ENCODE assay signal across 23 cellular contexts in genomic region chr5:96129276-96129675, GRCh38.
DNase-seq lines count a peak whose midpoint lies in the region; ATAC-seq and TF ChIP-seq lines count a peak whose summit lies in the region.
"Had no signal": no experiment of that assay in that cellular context is flagged by ENCODE, and none has a peak within 500 bp of the region (broad histone marks: within the 10 kb centered on the region; RNA-seq: fewer than 3 reads in every experiment).

No MANE protein-coding gene starts in this region.

- no peak overlapping the region for H3K27ac Mint-ChIP-seq in MCF 10A (ENCODE audit: low read depth, unreplicated experiment)
- H3K27ac Mint-ChIP-seq in WTC11: no peak overlapping the region
- H3K27ac Mint-ChIP-seq: B cell; CD8-positive, alpha-beta T cell; HFFc6 had no signal

- H2BK120ac ChIP-seq in mesendoderm (ENCODE audit: low read depth, low read length): no peak overlapping the region

- intact Hi-C loops in mammary epithelial cell (cut with micrococcal nuclease): no loop called here
- intact Hi-C loops in MCF 10A (cut with micrococcal nuclease): no loop called here
- intact Hi-C loops in dorsolateral prefrontal cortex (cut with DNase I): no loop called here

- no peak overlapping the region for H2BK5ac ChIP-seq in mesendoderm (ENCODE audit: low read length)

- no peaks in the 10 kb centered on the region for H3K36me3 Mint-ChIP-seq in MCF 10A (ENCODE audit: insufficient read depth, unreplicated experiment)
- no peaks in the 10 kb centered on the region for H3K36me3 Mint-ChIP-seq in WTC11
- H3K36me3 Mint-ChIP-seq: CD4-positive, CD25-positive, alpha-beta regulatory T cell; CD8-positive, alpha-beta T cell had no signal

- no peaks in the 10 kb centered on the region for H3K27me3 Mint-ChIP-seq in MCF 10A (ENCODE audit: insufficient read depth, unreplicated experiment)
- no peaks in the 10 kb centered on the region for H3K27me3 Mint-ChIP-seq in WTC11 (ENCODE audit: low read depth)

- peak overlapping the region; percentile 66 for H2AFZ ChIP-seq in mammary epithelial cell (ENCODE audit: low read depth, low read length)

- DNase-seq in mammary epithelial cell (no peak), MCF 10A (ENCODE audit: unreplicated experiment) (no peak), RWPE2 (ENCODE audit: low spot score) (no peak), epithelial cell of prostate (ENCODE audit: low read depth, low spot score) (no peak), mesendoderm (no peak), WTC11 (ENCODE audit: low spot score) (no peak), dorsolateral prefrontal cortex (no peak)
- DNase-seq: Caco-2; CD4-positive, CD25-positive, alpha-beta regulatory T cell; CD8-positive, alpha-beta T cell; DMS153; DMS79; EL; GDM1; GOT3; HFFc6 had no signal

- no peak overlapping the region for H3K4me3 ChIP-seq in mammary epithelial cell (replicated peaks in 1 of 3; ENCODE audit: insufficient read depth in 1 of 3, low read depth in 2 of 3, low read length in 3 of 3)
- H3K4me3 ChIP-seq in RWPE2 (ENCODE audit: severe bottlenecking): no peak overlapping the region
- H3K4me3 ChIP-seq in mesendoderm (ENCODE audit: low read length): no peak overlapping the region
- H3K4me3 ChIP-seq in dorsolateral prefrontal cortex: no peak overlapping the region
- H3K4me3 ChIP-seq: BLaER1, GM12878, HAP-1 had no signal

- no peaks in the 10 kb centered on the region for H3K36me3 ChIP-seq in mammary epithelial cell (ENCODE audit: insufficient read depth, low read length)
- no peaks in the 10 kb centered on the region for H3K36me3 ChIP-seq in RWPE2 (ENCODE audit: low read depth)
- no peaks in the 10 kb centered on the region for H3K36me3 ChIP-seq in mesendoderm (ENCODE audit: control insufficient read depth, insufficient read depth, low read length)
- H3K36me3 ChIP-seq: BLaER1, HAP-1 had no signal

- H3K4me1 ChIP-seq in mammary epithelial cell (ENCODE audit: insufficient read depth, low read length) (peaks cover 28% of the 10 kb centered on the region), RWPE2 (ENCODE audit: insufficient read depth, poor library complexity, severe bottlenecking) (peaks cover 50% of the 10 kb centered on the region), mesendoderm (ENCODE audit: control insufficient read depth, low read depth, low read length) (no peaks in the 10 kb centered on the region)
- H3K4me1 ChIP-seq: BLaER1, HAP-1 had no signal

- in situ Hi-C loops in mammary epithelial cell (cut with MboI; ENCODE audit: low sequenced_read_pairs in 2 of 2): no loop called here

- H3K79me1 ChIP-seq in mesendoderm (ENCODE audit: low read length): no peaks in the 10 kb centered on the region

- no peak overlapping the region for H3K4ac ChIP-seq in mesendoderm (ENCODE audit: low read depth, low read length)

- H3K4me2 ChIP-seq in mammary epithelial cell (ENCODE audit: insufficient read depth, low read depth, low read length) (no peak overlapping the region), mesendoderm (ENCODE audit: low read length) (no peak overlapping the region)
- H3K4me2 ChIP-seq: BLaER1 had no signal

- no peak overlapping the region for H3K18ac ChIP-seq in mesendoderm (ENCODE audit: low read length)

- H4K8ac ChIP-seq in mesendoderm (ENCODE audit: low read depth, low read length): no peak overlapping the region

- H3K27me3 ChIP-seq in mammary epithelial cell (ENCODE audit: insufficient read depth, low read length) (no peaks in the 10 kb centered on the region), RWPE2 (ENCODE audit: insufficient read depth, poor library complexity, severe bottlenecking) (no peaks in the 10 kb centered on the region), mesendoderm (ENCODE audit: insufficient read depth, low read length, poor library complexity) (no peaks in the 10 kb centered on the region), dorsolateral prefrontal cortex (no peaks in the 10 kb centered on the region)
- H3K27me3 ChIP-seq: BLaER1 had no signal

- WGBS in mammary epithelial cell (ENCODE audit: low coverage, missing lambda C conversion rate): 0% methylated on average over 1 of the region's 1 CpG
- WGBS in mesendoderm (ENCODE audit: extremely low coverage, insufficient coverage, low lambda C conversion rate): no CpG with 5 or more reads among the region's 1 CpG

- H3K27ac ChIP-seq in mammary epithelial cell (ENCODE audit: insufficient read depth, low read depth, low read length) (no peak overlapping the region), RWPE2 (ENCODE audit: poor library complexity, severe bottlenecking) (peak overlapping the region; percentile 85), epithelial cell of prostate (peak overlapping the region; percentile 40), mesendoderm (ENCODE audit: low read depth, low read length) (no peak overlapping the region), dorsolateral prefrontal cortex (no peak overlapping the region)
- H3K27ac ChIP-seq: 22Rv1, BLaER1, C4-2B had no signal

- H3K9me3 Mint-ChIP-seq in MCF 10A (ENCODE audit: unreplicated experiment) (no peaks in the 10 kb centered on the region), WTC11 (no peaks in the 10 kb centered on the region)
- H3K9me3 Mint-ChIP-seq: CD4-positive, CD25-positive, alpha-beta regulatory T cell; CD8-positive, alpha-beta T cell; HFFc6 had no signal

- H3K4me3 Mint-ChIP-seq in MCF 10A (ENCODE audit: unreplicated experiment) (no peak overlapping the region), WTC11 (no peak overlapping the region)
- H3K4me3 Mint-ChIP-seq: B cell; CD4-positive, CD25-positive, alpha-beta regulatory T cell; CD8-positive, alpha-beta T cell; HFFc6 had no signal

- no peak overlapping the region for H4K5ac ChIP-seq in mesendoderm (ENCODE audit: low read length)

- dilution Hi-C loops in mammary epithelial cell (cut with HindIII; ENCODE audit: low sequenced_read_pairs): loop anchor here (5.0 kb wide), 1 partner anchor 88 kb away; no protein-coding TSS in a partner anchor

- CTCF ChIA-PET in mammary epithelial cell (lab: Charles Lee; ENCODE audit: low non-redundant PET): no interaction called here
- CTCF ChIA-PET in MCF 10A (lab: Yijun Ruan, JAX): interaction anchor here (0.6 to 1.2 kb wide), 2 partner anchors 15 to 394 kb away, joined by 3 to 5 read pairs; no protein-coding TSS in a partner anchor
- CTCF ChIA-PET in WTC11 (lab: Charles Lee): no interaction called here

- H3K9me3 ChIP-seq in mammary epithelial cell (replicated peaks; ENCODE audit: insufficient read depth, low read length) (no peaks in the 10 kb centered on the region), RWPE2 (ENCODE audit: severe bottlenecking) (no peaks in the 10 kb centered on the region)
- H3K9me3 ChIP-seq: BLaER1, Caco-2, HAP-1 had no signal

- no TSS peak for BruUV-seq in mammary epithelial cell (replicated peaks; lab: Mats Ljungman, UMichigan)
- BruUV-seq in MCF 10A (replicated peaks; lab: Mats Ljungman, UMichigan): no TSS peak

- TF ChIP-seq CTCF in mammary epithelial cell (conservative IDR thresholded peaks at IDR 0.05 in 1 of 2, IDR thresholded peaks at IDR 0.05 in 1 of 2; ENCODE audit: extremely low read depth in 1 of 2, insufficient read depth in 1 of 2, low read depth in 1 of 2, low read length in 2 of 2) (no peak), MCF 10A (IDR thresholded peaks at IDR 0.05; ENCODE audit: unreplicated experiment) (no peak), RWPE2 (IDR thresholded peaks at IDR 0.05; ENCODE audit: poor library complexity, severe bottlenecking) (no peak), WTC11 (IDR thresholded peaks at IDR 0.05) (no peak), dorsolateral prefrontal cortex (IDR thresholded peaks at IDR 0.05 in 54 of 56, conservative IDR thresholded peaks at IDR 0.05 in 2 of 56; ENCODE audit: low read depth in 1 of 56, partially characterized antibody in 56 of 56) (no peak)

- peak; percentile 17; the same call in 1 of the 3 replicates for ATAC-seq in RWPE2 (ENCODE audit: low read depth)
- no peak for ATAC-seq in GM18870 (IDR thresholded peaks at IDR 0.05; ENCODE audit: unreplicated experiment)
- ATAC-seq in WTC11: no peak
- ATAC-seq: CD8-positive, alpha-beta T cell; GM12878 had no signal

- H3K4me1 Mint-ChIP-seq in MCF 10A (ENCODE audit: insufficient read depth, unreplicated experiment): no peaks in the 10 kb centered on the region
- H3K4me1 Mint-ChIP-seq in WTC11: peaks cover 19% of the 10 kb centered on the region
- H3K4me1 Mint-ChIP-seq: B cell; CD4-positive, CD25-positive, alpha-beta regulatory T cell had no signal

- H3K79me2 ChIP-seq in mammary epithelial cell (ENCODE audit: insufficient read depth, low read length): no peaks in the 10 kb centered on the region
- H3K79me2 ChIP-seq in mesendoderm (ENCODE audit: control insufficient read depth, insufficient read depth, low read length): no peaks in the 10 kb centered on the region

- no peak overlapping the region for H3K23ac ChIP-seq in mesendoderm (ENCODE audit: low read length)

- H2AK5ac ChIP-seq in mesendoderm (ENCODE audit: low read length): no peak overlapping the region

- H3K9ac ChIP-seq in mammary epithelial cell (ENCODE audit: insufficient read depth, low read length) (no peak overlapping the region), mesendoderm (ENCODE audit: low read length) (no peak overlapping the region)
- H3K9ac ChIP-seq: BLaER1 had no signal

- POLR2A ChIA-PET in MCF 10A (lab: Yijun Ruan, JAX) (interaction anchor here (0.6 to 6.2 kb wide), 3 partner anchors 13 to 126 kb away, joined by 3 to 41 read pairs (median 5); no protein-coding TSS in a partner anchor), WTC11 (lab: Charles Lee) (no interaction called here)

- H4K20me1 ChIP-seq in mammary epithelial cell (ENCODE audit: insufficient read depth, low read length): no peaks in the 10 kb centered on the region
- H4K20me1 ChIP-seq: BLaER1 had no signal

- H3K56ac ChIP-seq in mesendoderm (ENCODE audit: low read length): no peak overlapping the region

- H2BK15ac ChIP-seq in mesendoderm (replicated peaks; ENCODE audit: low read depth): peak overlapping the region; percentile 6

TF ChIP-seq in WTC11, 78 proteins besides CTCF, POLR2A, EP300 and RAD21 (continues in another document):
- TF ChIP-seq HMGA2 (CRISPR knock-in tag; IDR thresholded peaks at IDR 0.05): no peak
- no peak for TF ChIP-seq ZNF671 (CRISPR knock-in tag; IDR thresholded peaks at IDR 0.05)
- TF ChIP-seq, protein P1, sequence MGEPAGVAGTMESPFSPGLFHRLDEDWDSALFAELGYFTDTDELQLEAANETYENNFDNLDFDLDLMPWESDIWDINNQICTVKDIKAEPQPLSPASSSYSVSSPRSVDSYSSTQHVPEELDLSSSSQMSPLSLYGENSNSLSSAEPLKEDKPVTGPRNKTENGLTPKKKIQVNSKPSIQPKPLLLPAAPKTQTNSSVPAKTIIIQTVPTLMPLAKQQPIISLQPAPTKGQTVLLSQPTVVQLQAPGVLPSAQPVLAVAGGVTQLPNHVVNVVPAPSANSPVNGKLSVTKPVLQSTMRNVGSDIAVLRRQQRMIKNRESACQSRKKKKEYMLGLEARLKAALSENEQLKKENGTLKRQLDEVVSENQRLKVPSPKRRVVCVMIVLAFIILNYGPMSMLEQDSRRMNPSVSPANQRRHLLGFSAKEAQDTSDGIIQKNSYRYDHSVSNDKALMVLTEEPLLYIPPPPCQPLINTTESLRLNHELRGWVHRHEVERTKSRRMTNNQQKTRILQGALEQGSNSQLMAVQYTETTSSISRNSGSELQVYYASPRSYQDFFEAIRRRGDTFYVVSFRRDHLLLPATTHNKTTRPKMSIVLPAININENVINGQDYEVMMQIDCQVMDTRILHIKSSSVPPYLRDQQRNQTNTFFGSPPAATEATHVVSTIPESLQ (CRISPR knock-in tag; IDR thresholded peaks at IDR 0.05): no peak
- TF ChIP-seq FOXK1 (CRISPR knock-in tag; IDR thresholded peaks at IDR 0.05): no peak

Comparison
In these comparisons a context has a peak if more than half of its experiments do, and no peak if none do; other contexts are left out.
1. H3K27ac ChIP-seq: peak in RWPE2 (single experiment) and epithelial cell of prostate (single experiment); none in mammary epithelial cell (single experiment), mesendoderm (single experiment) and dorsolateral prefrontal cortex (0 of 59).